Comparison of ENCODE assay signal across 8 cellular contexts in genomic region chr19:11964858-11965645, GRCh38. TPM values are rescaled to one million over a fixed set of nuclear protein-coding genes. Genes with fewer than 3 reads are reported as not detected.
DNase-seq lines count a peak whose midpoint lies in the region; ATAC-seq and TF ChIP-seq lines count a peak whose summit lies in the region.

TSS of gene ZNF763 (plus strand) at chr19:11965040. CDS start at chr19:11965209, 169 bp downstream.

- intact Hi-C loops in body of pancreas (cut with DNase I) (no loop called here), sciatic nerve (cut with DNase I) (no loop called here)

- H3K27me3 ChIP-seq in body of pancreas, result no peaks in the 10 kb centered on the region

- H3K4me3 ChIP-seq in body of pancreas (peak within 1 kb of the TSS; percentile 32 to 76), iPS-11a (ENCODE audit: low read depth, low read length) (peak within 1 kb of the TSS; percentile 62)

- no peaks in the 10 kb centered on the region for H3K36me3 ChIP-seq in body of pancreas (replicated peaks in 1 of 2; ENCODE audit: insufficient read depth in 1 of 2, low read depth in 2 of 2)

- no peaks in the 10 kb centered on the region for H3K9me3 ChIP-seq in body of pancreas

- peaks cover 13% of the 10 kb centered on the region for H3K4me1 ChIP-seq in body of pancreas

- H3K27ac ChIP-seq in body of pancreas, result peak within 1 kb of the TSS; percentile 77 to 93 (median 86)

- 1% methylated on average over 23 to 46 of the region's 47 CpGs for WGBS in body of pancreas, 2 donors

- peak; percentile 74 for DNase-seq in GM04504 (ENCODE audit: low read depth)
- peak; percentile 13 to 95 (median 90) for DNase-seq in NCI-H1417 (lab: John Stamatoyannopoulos, UW)
- peak; percentile 90 for DNase-seq in UCSD-AML1 (lab: John Stamatoyannopoulos, UW; ENCODE audit: unreplicated experiment)
- DNase-seq in body of pancreas, result peak; percentile 92 to 97 (median 96)
- DNase-seq in sciatic nerve (ENCODE audit: low spot score), result peak; percentile 95
- no peak for DNase-seq in glomerular visceral epithelial cell (ENCODE audit: extremely low spot score)

- TF ChIP-seq POLR2A in body of pancreas (IDR thresholded peaks at IDR 0.05), result peak in 2 of 3 donors; percentile 75 to 85

- ATAC-seq in HG02623 (IDR thresholded peaks at IDR 0.05; ENCODE audit: unreplicated experiment), result peak; percentile 76
- peak; percentile 96 for ATAC-seq in body of pancreas
- peak; percentile 98 for ATAC-seq in sciatic nerve

- TF ChIP-seq CTCF in body of pancreas (IDR thresholded peaks at IDR 0.05), result no peak

RNA-seq across cellular contexts. Expression of gene ZNF763, which starts in this region (rescaled TPM):
- 1 to 10 TPM in 1 of 2 donors, under 1 TPM in 1; 0.66 to 2.9 TPM for total RNA-seq in body of pancreas
- 6.6 TPM for total RNA-seq in sciatic nerve
